ENCODE assay signal across 11 cellular contexts in the genomic region with DNA sequence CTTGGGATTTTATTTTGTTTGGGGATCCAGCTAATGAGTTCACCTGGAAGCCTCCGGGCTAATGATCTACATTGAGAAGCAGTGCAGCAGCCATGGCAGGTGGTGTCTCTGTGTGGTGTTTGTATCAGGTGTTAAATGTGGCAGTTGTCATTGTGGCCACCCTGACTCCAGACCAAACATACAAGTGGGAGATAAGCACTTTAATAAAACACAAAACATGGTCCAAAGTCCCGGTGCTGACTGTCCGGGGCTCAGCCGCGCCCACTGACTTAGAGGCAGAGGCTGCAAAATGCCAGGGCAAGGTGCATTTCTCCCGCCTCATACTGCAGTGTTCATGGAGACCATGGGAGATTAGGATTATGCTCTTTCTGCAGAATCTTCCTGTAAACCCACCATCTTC. TPM values are rescaled to one million over a fixed set of nuclear protein-coding genes. Genes with fewer than 3 reads are reported as not detected.
"Had no signal": no experiment of that assay in that cellular context is flagged by ENCODE, and none has a peak within 500 bp of the region (broad histone marks: within the 10 kb centered on the region; RNA-seq: fewer than 3 reads in every experiment).

No MANE protein-coding gene starts in this region.

RNA-seq across cellular contexts. Expression of a gene that starts 23.6 kb away (rescaled TPM):
- total RNA-seq: OCI-LY7, PC-3, PC-9, Peyer's patch, Right ventricle myocardium inferior, Right ventricle myocardium superior, RPMI7951, SJCRH30, SJSA1, SK-MEL-5 had no signal
- polyA plus RNA-seq: SK-N-SH had no signal

RNA-seq across cellular contexts. Expression of a gene that starts 58.5 kb away (rescaled TPM):
- total RNA-seq: PC-3, PC-9, Right ventricle myocardium inferior, Right ventricle myocardium superior, RPMI7951, SJCRH30, SJSA1, SK-MEL-5 had no signal
- polyA plus RNA-seq: SK-N-SH had no signal
